Comparison of ENCODE assay signal across 8 cellular contexts in the genomic region with DNA sequence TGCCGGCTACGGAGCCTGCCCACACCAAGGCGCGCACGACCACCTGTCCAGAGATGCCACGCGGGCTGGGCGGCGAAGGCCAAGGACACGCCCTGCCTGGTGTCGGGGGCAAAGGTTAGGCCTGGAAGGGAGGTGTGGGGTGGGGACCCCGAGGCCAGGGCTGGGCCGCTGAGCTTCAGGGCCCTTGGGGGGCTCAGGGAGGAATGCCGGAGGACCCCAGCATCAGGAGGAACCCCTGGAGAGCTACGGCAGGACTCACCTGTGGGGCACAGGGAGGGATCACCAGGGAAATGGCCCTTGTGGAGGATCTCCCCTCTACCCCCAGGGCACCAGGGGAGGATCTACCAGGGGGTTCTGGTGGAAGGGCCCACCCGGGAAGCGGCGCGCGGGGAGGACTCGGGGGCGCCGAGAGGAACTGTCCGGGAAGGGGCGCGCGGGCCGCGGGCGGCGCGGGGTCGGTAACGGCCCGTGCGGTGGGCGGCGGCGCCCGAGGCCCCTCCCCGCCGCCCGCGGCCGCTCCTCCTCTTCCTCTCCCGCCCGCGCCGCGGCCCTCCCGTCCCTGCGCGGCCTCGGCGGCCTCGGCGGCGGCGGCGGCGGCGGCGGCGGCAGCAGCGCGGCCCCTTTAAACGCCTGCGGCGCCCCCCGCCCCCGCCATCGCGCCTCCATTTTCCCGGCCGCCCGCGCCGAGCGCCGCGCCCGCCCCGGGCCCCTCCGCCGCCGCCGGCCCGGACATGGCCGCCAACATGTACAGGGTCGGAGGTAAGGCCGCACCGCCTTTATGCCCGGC. TPM values are rescaled to one million over a fixed set of nuclear protein-coding genes. Genes with fewer than 3 reads are reported as not detected.
DNase-seq lines count a peak whose midpoint lies in the region; ATAC-seq and TF ChIP-seq lines count a peak whose summit lies in the region.

A gene (plus strand): TSS at position 523 of the 787 bp plus-strand sequence. CDS start 209 bp downstream, at position 732.

- peak; percentile 58 for ATAC-seq in HG02798 (IDR thresholded peaks at IDR 0.05; ENCODE audit: poor library complexity, unreplicated experiment)
- no peak for ATAC-seq in GM21367 (IDR thresholded peaks at IDR 0.05; ENCODE audit: unreplicated experiment)

- H3K4me3 ChIP-seq in GM12864 (ENCODE audit: low read depth, low read length) (peak within 1 kb of the TSS; percentile 92), SJSA1 (peak within 1 kb of the TSS; percentile 57), adrenal gland (peak within 1 kb of the TSS; percentile 33 to 87 (median 62)), right atrium auricular region (peak within 1 kb of the TSS; percentile 62 to 69)

- H3K9me3 ChIP-seq in SJSA1 (replicated peaks) (no peaks in the 10 kb centered on the region), adrenal gland (replicated peaks in 1 of 3) (no peaks in the 10 kb centered on the region), right atrium auricular region (no peaks in the 10 kb centered on the region)

- H3K36me3 ChIP-seq in SJSA1: peaks cover 16% of the 10 kb centered on the region; the same call in 1 of the 2 replicates
- H3K36me3 ChIP-seq in adrenal gland (replicated peaks in 1 of 2): no peaks in the 10 kb centered on the region
- H3K36me3 ChIP-seq in right atrium auricular region: no peaks in the 10 kb centered on the region

- 2% methylated on average over 68 to 76 of the region's 93 CpGs; no CpG with 5 or more reads in 2 of the 4 donors for WGBS in adrenal gland, 4 donors

- intact Hi-C loops in adrenal gland (cut with DNase I): no loop called here

- H3K27me3 ChIP-seq in SJSA1 (replicated peaks): no peaks in the 10 kb centered on the region
- H3K27me3 ChIP-seq in adrenal gland: no peaks in the 10 kb centered on the region
- H3K27me3 ChIP-seq in right atrium auricular region: no peaks in the 10 kb centered on the region

- no peak for DNase-seq in GM12864 (ENCODE audit: low read depth)
- DNase-seq in SJSA1 (ENCODE audit: low read depth in 1 of 2, low spot score in 2 of 2): no peak
- DNase-seq in adrenal gland: peak in 2 of 7 donors; percentile 40 to 44
- DNase-seq in right atrium auricular region (ENCODE audit: low spot score): no peak
- peak; percentile 53 for DNase-seq in retina
- DNase-seq in NK-92 (lab: John Stamatoyannopoulos, UW; ENCODE audit: unreplicated experiment): no peak

- TF ChIP-seq CTCF in GM12864 (IDR thresholded peaks at IDR 0.05; ENCODE audit: low read depth, low read length, missing control alignments) (no peak), adrenal gland (IDR thresholded peaks at IDR 0.05) (no peak), right atrium auricular region (IDR thresholded peaks at IDR 0.05) (no peak)

- TF ChIP-seq POLR2A in adrenal gland (IDR thresholded peaks at IDR 0.05): no peak

- peaks cover 25% of the 10 kb centered on the region for H3K4me1 ChIP-seq in SJSA1 (replicated peaks)
- H3K4me1 ChIP-seq in adrenal gland (replicated peaks in 1 of 2): peaks cover 14 to 23% of the 10 kb centered on the region in 2 donors
- H3K4me1 ChIP-seq in right atrium auricular region: peaks cover 0 to 57% of the 10 kb centered on the region in 2 donors

- H3K27ac ChIP-seq in SJSA1 (peak within 1 kb of the TSS; percentile 55), adrenal gland (peak within 1 kb of the TSS in 4 of 5 donors; percentile 0 to 76 (median 58)), right atrium auricular region (peak within 1 kb of the TSS; percentile 74 to 82)

RNA-seq across cellular contexts. Expression of the gene that starts here (rescaled TPM):
- total RNA-seq in SJSA1 (2014; rRNA removed; shearing (Covaris generic)): 29.0 and 52.4 TPM in 2 replicates
- total RNA-seq in adrenal gland (100 to 1,000 TPM in 2 of 8 donors, 10 to 100 TPM in 6; 36.6 to 102 (median 59.5) TPM), right atrium auricular region (10 to 100 TPM; 51.9 to 61.7 TPM)
- polyA plus RNA-seq in adrenal gland: 100 to 1,000 TPM in 2 of 3 donors, 10 to 100 TPM in 1; 11.8 to 270 (median 142) TPM
